In the genomic region with DNA sequence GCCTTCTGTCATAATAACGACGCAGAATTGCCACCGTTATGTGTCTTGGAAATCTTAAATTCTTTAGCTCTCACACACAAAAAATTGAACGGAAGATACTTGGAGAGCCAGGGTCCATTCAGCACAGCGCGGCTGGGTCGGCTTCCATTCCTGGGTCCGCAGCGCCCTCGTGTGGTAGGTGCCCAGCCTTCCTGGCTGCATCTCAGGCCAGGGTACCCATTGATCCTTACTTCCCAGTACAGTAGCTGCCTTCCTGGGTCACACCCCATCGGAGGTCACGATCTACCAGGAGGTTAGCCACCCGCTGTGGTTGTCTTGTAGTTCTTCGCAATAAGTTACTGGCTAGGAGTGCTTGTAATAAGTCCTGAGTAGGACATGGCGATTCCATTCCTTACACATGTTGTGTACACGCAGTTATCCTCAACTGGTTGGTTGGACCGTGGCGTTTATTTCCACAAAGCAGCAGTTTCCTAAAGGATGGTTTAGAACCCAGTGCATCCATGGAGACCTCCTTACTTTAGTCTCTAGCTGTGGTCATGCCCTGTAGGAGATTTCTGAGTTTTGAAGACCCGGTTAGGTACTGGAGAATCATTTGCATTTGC, we compare ENCODE assay signal across 8 cellular contexts. TPM values are rescaled to one million over a fixed set of nuclear protein-coding genes. Genes with fewer than 3 reads are reported as not detected.
DNase-seq lines count a peak whose midpoint lies in the region; ATAC-seq and TF ChIP-seq lines count a peak whose summit lies in the region.

No MANE protein-coding gene starts in this region.

- peak; percentile 91 for DNase-seq in GM03348 (ENCODE audit: low spot score)
- DNase-seq in GM23248 = peak; percentile 80
- DNase-seq in LHCN-M2 (ENCODE audit: low read depth) = peak; percentile 44
- DNase-seq in RWPE1 (ENCODE audit: low spot score) = peak; percentile 97
- peak; percentile 60 for DNase-seq in activated naive CD4-positive, alpha-beta T cell treated with Interleukin-2 at 50 U/mL for 16 hours
- peak; percentile 95 for DNase-seq in glutamatergic neuron
- DNase-seq in posterior cingulate gyrus = peak; percentile 67 to 97 (median 86)
- peak; percentile 84 to 96 for DNase-seq in aorta

- no peaks in the 10 kb centered on the region for H4K20me1 ChIP-seq in GM23248 (ENCODE audit: insufficient read depth)

- H2AFZ ChIP-seq in GM23248 = 0 out of 2 replicates have a peak overlapping the region, but pooled peaks have one; percentile 43

- no peak overlapping the region for H3K4me3 Mint-ChIP-seq in glutamatergic neuron (ENCODE audit: unreplicated experiment)

- H3K27me3 ChIP-seq in GM23248 (replicated peaks; ENCODE audit: insufficient read depth) (no peaks in the 10 kb centered on the region), aorta (ENCODE audit: control insufficient read depth in 1 of 2, insufficient read depth in 2 of 2, low read length in 1 of 2) (no peaks in the 10 kb centered on the region)

- no peak overlapping the region for H3K4me2 ChIP-seq in GM23248 (ENCODE audit: unreplicated experiment)

- intact Hi-C loops in posterior cingulate gyrus (cut with DNase I) (loop anchor here (2.0 to 10.0 kb wide), 3 partner anchors 96 to 940 kb away; no protein-coding TSS in a partner anchor), aorta (cut with DNase I) (loop anchor here (2.0 kb wide), 1 partner anchor 96 kb away; no protein-coding TSS in a partner anchor)

- ATAC-seq in aorta (ENCODE audit: low FRiP score) = peak; percentile 92

- in situ Hi-C loops in GM23248 (cut with MboI) = loop anchor here (10.0 kb wide), 1 partner anchor 492 kb away; no protein-coding TSS in a partner anchor

- H3K27ac Mint-ChIP-seq in glutamatergic neuron (ENCODE audit: unreplicated experiment) = no peak overlapping the region

- TF ChIP-seq CTCF in RWPE1 (conservative IDR thresholded peaks at IDR 0.05; ENCODE audit: low read depth) (peak; percentile 87), glutamatergic neuron (IDR thresholded peaks at IDR 0.05; ENCODE audit: partially characterized antibody, unreplicated experiment) (peak; percentile 87)

- peaks cover 3% of the 10 kb centered on the region for H3K27me3 Mint-ChIP-seq in glutamatergic neuron (ENCODE audit: unreplicated experiment)

- H3K9ac ChIP-seq in GM23248 = no peak overlapping the region

- peaks cover 2% of the 10 kb centered on the region for H3K4me1 Mint-ChIP-seq in glutamatergic neuron (ENCODE audit: low read depth, unreplicated experiment)

- no peaks in the 10 kb centered on the region for H3K4me1 ChIP-seq in GM23248 (ENCODE audit: insufficient read depth)
- H3K4me1 ChIP-seq in aorta (ENCODE audit: control insufficient read depth in 1 of 2, insufficient read depth in 2 of 2, low read length in 2 of 2) = no peaks in the 10 kb centered on the region

- H3K9me2 ChIP-seq in GM23248 (ENCODE audit: insufficient read depth) = no peaks in the 10 kb centered on the region

- no peaks in the 10 kb centered on the region for H3K79me2 ChIP-seq in GM23248 (ENCODE audit: insufficient read depth)

- H3K27ac ChIP-seq in GM23248 (no peak overlapping the region), RWPE1 (no peak overlapping the region), aorta (ENCODE audit: low read depth in 1 of 2, low read length in 2 of 2) (no peak overlapping the region)

- no peaks in the 10 kb centered on the region for H3K9me3 Mint-ChIP-seq in glutamatergic neuron (ENCODE audit: unreplicated experiment)

- no peaks in the 10 kb centered on the region for H3K36me3 Mint-ChIP-seq in glutamatergic neuron (ENCODE audit: unreplicated experiment)

- POLR2A ChIA-PET in RWPE1 (lab: Yijun Ruan, JAX; ENCODE audit: low non-redundant PET) = no interaction called here

- 29 to 30% methylated on average over 19 of the region's 19 CpGs for WGBS in GM23248 (ENCODE audit: low coverage in 1 of 2, low lambda C conversion rate in 2 of 2, missing lambda C conversion rate in 2 of 2), 2 experiments
- 33 to 35% methylated on average over 19 of the region's 19 CpGs for WGBS in aorta, 2 donors

- H3F3A ChIP-seq in GM23248 (ENCODE audit: insufficient read depth) = no peaks in the 10 kb centered on the region

- H3K4me3 ChIP-seq in GM23248 = no peak overlapping the region
- no peak overlapping the region for H3K4me3 ChIP-seq in aorta (ENCODE audit: low read length in 2 of 2)

- H3K9me3 ChIP-seq in GM23248 (ENCODE audit: low read depth) = no peaks in the 10 kb centered on the region
- H3K9me3 ChIP-seq in aorta (ENCODE audit: control insufficient read depth, low read length) = no peaks in the 10 kb centered on the region

- CTCF ChIA-PET in RWPE1 (lab: Yijun Ruan, JAX) = interaction anchor here (0.5 to 6.3 kb wide), 39 partner anchors 9 to 1857 kb away, joined by 3 to 79 read pairs (median 4); partner anchors contain the start of gene MTARC1

- H3K36me3 ChIP-seq in GM23248 (ENCODE audit: low read depth) (no peaks in the 10 kb centered on the region), aorta (ENCODE audit: control insufficient read depth in 1 of 2, insufficient read depth in 2 of 2, low read length in 1 of 2) (peaks cover 0 to 2% of the 10 kb centered on the region in 2 donors)

RNA-seq across cellular contexts. Expression of gene MTARC1, which starts 9.9 kb away (rescaled TPM):
- total RNA-seq in GM23248 (2014; rRNA removed; shearing (Covaris generic)) = 0.22 and 0.76 TPM in 2 replicates
- polyA plus RNA-seq in GM23248 (2016; fragmentation: Nextera tagmentation; extraction: Ambion mirVana) = 0.66 and 2.6 TPM in 2 replicates
- total RNA-seq in LHCN-M2 (2014; rRNA removed) = 0.34 and 2.5 TPM in 2 replicates
- 0.50 TPM for polyA plus RNA-seq in LHCN-M2 (2012)
- total RNA-seq in glutamatergic neuron (ENCODE audit: unreplicated experiment) = 22.0 TPM
- total RNA-seq in aorta = 1 to 10 TPM; 8.1 to 9.9 TPM
- polyA plus RNA-seq in aorta = 1 to 10 TPM; 1.3 to 4.8 TPM

RNA-seq across cellular contexts. Expression of gene MTARC2, which starts 28.7 kb away (rescaled TPM):
- 0.13 and 1.9 TPM in 2 replicates for total RNA-seq in GM23248 (2014; rRNA removed; shearing (Covaris generic))
- 4.0 and 4.8 TPM in 2 replicates for polyA plus RNA-seq in GM23248 (2016; fragmentation: Nextera tagmentation; extraction: Ambion mirVana)
- 0.17 and 1.5 TPM in 2 replicates for total RNA-seq in LHCN-M2 (2014; rRNA removed)
- 3.1 TPM for polyA plus RNA-seq in LHCN-M2 (2012)
- 3.0 TPM for total RNA-seq in glutamatergic neuron (ENCODE audit: unreplicated experiment)
- 10 to 100 TPM; 18.2 to 33.9 TPM for total RNA-seq in aorta
- 10 to 100 TPM; 31.4 to 32.7 TPM for polyA plus RNA-seq in aorta

Comparison
In these comparisons a context has a peak if more than half of its experiments do, and no peak if none do; other contexts are left out.
1. DNase-seq: peak in every context shown above with its lines; median percentile 97 in RWPE1; 95 in glutamatergic neuron; 91 in GM03348; 90 in aorta; 86 in posterior cingulate gyrus; 80 in GM23248; 60 in activated naive CD4-positive, alpha-beta T cell treated with Interleukin-2 at 50 U/mL for 16 hours; 44 in LHCN-M2.